Comparison of ENCODE assay signal across 16 cellular contexts in the genomic region with DNA sequence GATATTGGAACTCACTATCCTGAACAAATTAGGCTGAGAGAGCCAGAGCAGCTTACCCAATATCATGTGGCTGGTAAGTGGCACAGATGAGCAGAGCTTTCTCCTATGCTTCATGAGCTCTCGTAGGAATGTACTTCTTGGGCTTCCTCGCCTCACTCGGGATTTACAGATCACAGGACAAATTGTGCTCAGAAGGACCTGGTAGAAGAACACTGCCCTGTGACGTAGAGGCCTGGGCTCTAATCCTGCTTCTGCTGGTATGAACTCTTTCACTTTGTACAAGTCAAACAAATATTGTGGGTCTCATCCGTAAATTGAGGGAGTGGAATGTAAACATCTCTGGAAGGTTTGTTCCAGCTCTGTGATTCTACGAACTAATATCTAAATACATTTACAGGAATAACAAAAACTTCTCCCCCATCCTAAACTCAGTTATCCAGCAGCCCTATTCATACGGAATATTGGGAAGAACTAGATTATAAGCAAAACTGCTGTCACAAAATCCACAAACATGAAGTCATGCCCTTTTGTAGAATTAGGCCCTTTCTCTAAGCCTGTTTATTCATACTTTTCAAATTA.
"Had no signal": no experiment of that assay in that cellular context is flagged by ENCODE, and none has a peak within 500 bp of the region (broad histone marks: within the 10 kb centered on the region; RNA-seq: fewer than 3 reads in every experiment).

No MANE protein-coding gene starts in this region.

- ATAC-seq: activated CD4-positive, CD25-positive, alpha-beta regulatory T cell treated with anti-CD3 and anti-CD28 coated beads, Interleukin-2, amount 50 U/mL, for 24 hours; pancreas; stimulated activated naive B cell treated with anti-CD40 and anti-IgM and Interleukin-4, amounts not matched to agents 10 μg/mL and 1 μg/mL and 100 μg/mL, for 72 hours had no signal

- H3K4me2 ChIP-seq: SK-N-SH had no signal

- H3K4me3 ChIP-seq: dorsolateral prefrontal cortex, pancreas had no signal

- H3K9ac ChIP-seq: SK-N-SH had no signal

- H3K9me3 ChIP-seq: pancreas, SK-N-SH had no signal

- H3K36me3 ChIP-seq: pancreas had no signal

- H3K4me1 ChIP-seq: pancreas had no signal

- H3K27ac ChIP-seq: dorsolateral prefrontal cortex, pancreas had no signal

- DNase-seq: activated CD4-positive, alpha-beta T cell treated with anti-CD3 and anti-CD28 coated beads, Interleukin-2, amount 50 U/mL, for 1 hour; activated naive CD4-positive, alpha-beta T cell treated with anti-CD3 and anti-CD28 coated beads, Interleukin-2, amount 50 U/mL, for 16 hours; activated T-cell treated with anti-CD3 and anti-CD28 coated beads for 4 hours; dorsolateral prefrontal cortex; endodermal cell; hypothalamus; naive B cell; pancreas; SK-N-SH; stimulated activated CD4-positive, alpha-beta T cell treated with anti-CD3 and anti-CD28 coated beads, Interleukin-15, amount 100 ng/mL, for 24 hours; stimulated activated CD4-positive, alpha-beta T cell treated with anti-CD3 and anti-CD28 coated beads, Interleukin-4, amount 100 ng/mL, for 1 hour; stimulated activated naive B cell treated with anti-CD40 and anti-IgM and Interleukin-4, amounts not matched to agents 10 μg/mL and 1 μg/mL and 100 μg/mL, for 72 hours; substantia nigra; T-helper 1 cell; T1000 had no signal

- H3K27me3 ChIP-seq: pancreas had no signal
